21 cellular contexts compared by ENCODE assay signal in the genomic region with DNA sequence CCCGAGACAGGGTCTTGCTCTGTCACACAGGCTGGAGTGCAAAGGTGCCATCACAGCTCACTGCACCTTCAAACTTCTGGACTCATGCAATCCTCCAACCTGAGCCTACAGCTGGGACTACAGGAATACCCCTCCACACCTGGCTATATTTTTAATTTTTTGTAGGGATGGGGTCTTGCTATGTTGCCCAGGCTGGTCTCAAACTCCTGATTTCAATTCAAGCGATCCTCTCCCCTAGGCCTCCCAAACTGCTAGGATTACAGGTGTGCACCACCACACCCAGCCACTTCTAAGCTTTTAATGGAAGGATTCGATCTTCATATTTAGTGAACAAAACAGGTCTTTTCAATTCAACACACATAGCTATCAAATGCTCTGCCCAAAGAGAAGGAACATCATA.
"Had no signal": no experiment of that assay in that cellular context is flagged by ENCODE, and none has a peak within 500 bp of the region (broad histone marks: within the 10 kb centered on the region; RNA-seq: fewer than 3 reads in every experiment).

No MANE protein-coding gene starts in this region.

- DNase-seq: esophagus squamous epithelium; foreskin fibroblast; immature natural killer cell; kidney; left cardiac atrium; left ventricle myocardium inferior; lower lobe of right lung; mesenchymal stem cell; midbrain; psoas muscle; retina; spleen; stimulated activated CD4-positive, alpha-beta T cell treated with anti-CD3 and anti-CD28 coated beads, Interleukin-15, amount 100 ng/mL, for 24 hours; stimulated activated CD4-positive, alpha-beta T cell treated with anti-CD3 and anti-CD28 coated beads, Interleukin-1b, Interleukin-23, amount 100 ng/mL, for 48 hours; stimulated activated CD4-positive, alpha-beta T cell treated with anti-CD3 and anti-CD28 coated beads, Interleukin-4, amount 100 ng/mL, for 24 hours; stimulated activated naive B cell treated with anti-CD40 and anti-IgM and Interleukin-4, amounts not matched to agents 10 μg/mL and 1 μg/mL and 100 μg/mL, for 72 hours; trophoblast cell had no signal

- ATAC-seq: gastroesophageal sphincter; left cardiac atrium; lower lobe of right lung; psoas muscle; sciatic nerve; stimulated activated naive B cell treated with anti-CD40 and anti-IgM and Interleukin-4, amounts not matched to agents 10 μg/mL and 1 μg/mL and 100 μg/mL, for 72 hours had no signal

- H3K9me3 Mint-ChIP-seq: dendritic cell treated with granulocyte-macrophage colony-stimulating factor and Interleukin-4, amounts not matched to agents 40 ng/mL and 50 ng/mL, for 4 days; immature natural killer cell; nephron; stimulated activated naive B cell treated with anti-CD40 and anti-IgM and Interleukin-4, amounts not matched to agents 10 μg/mL and 1 μg/mL and 100 μg/mL, for 72 hours had no signal

- H3K4me3 Mint-ChIP-seq: dendritic cell treated with granulocyte-macrophage colony-stimulating factor and Interleukin-4, amounts not matched to agents 40 ng/mL and 50 ng/mL, for 4 days; immature natural killer cell; nephron; stimulated activated naive B cell treated with anti-CD40 and anti-IgM and Interleukin-4, amounts not matched to agents 10 μg/mL and 1 μg/mL and 100 μg/mL, for 72 hours had no signal

- H3K4me1 Mint-ChIP-seq: nephron; stimulated activated naive B cell treated with anti-CD40 and anti-IgM and Interleukin-4, amounts not matched to agents 10 μg/mL and 1 μg/mL and 100 μg/mL, for 72 hours had no signal

- H3K27ac Mint-ChIP-seq: dendritic cell treated with granulocyte-macrophage colony-stimulating factor and Interleukin-4, amounts not matched to agents 40 ng/mL and 50 ng/mL, for 4 days; nephron; stimulated activated naive B cell treated with anti-CD40 and anti-IgM and Interleukin-4, amounts not matched to agents 10 μg/mL and 1 μg/mL and 100 μg/mL, for 72 hours had no signal

- H3K27me3 Mint-ChIP-seq: dendritic cell treated with granulocyte-macrophage colony-stimulating factor and Interleukin-4, amounts not matched to agents 40 ng/mL and 50 ng/mL, for 4 days; stimulated activated naive B cell treated with anti-CD40 and anti-IgM and Interleukin-4, amounts not matched to agents 10 μg/mL and 1 μg/mL and 100 μg/mL, for 72 hours had no signal
